Comparison of ENCODE assay signal across 1 cellular context in the genomic region with DNA sequence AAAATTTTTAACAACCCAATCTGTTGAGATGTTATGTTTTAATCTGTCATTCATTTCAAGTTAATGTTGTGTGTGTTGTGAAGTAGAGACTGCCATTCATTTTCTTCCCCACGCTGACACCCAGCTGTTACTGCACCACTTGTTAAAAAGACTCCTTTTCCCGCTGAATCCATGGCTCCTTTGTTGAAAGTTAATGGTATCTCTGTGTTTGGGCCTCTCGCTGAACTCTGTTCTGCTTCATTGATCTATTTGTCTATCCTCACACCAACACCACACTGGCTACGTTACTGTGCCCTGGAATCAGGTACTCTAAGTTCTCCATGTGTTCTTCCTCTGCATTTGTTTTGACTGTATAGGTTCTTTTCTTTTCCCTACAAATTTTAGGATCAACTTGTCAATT.
TF ChIP-seq lines count a peak whose summit lies in the region.

No MANE protein-coding gene starts in this region.

TF ChIP-seq in HepG2, 621 proteins besides CTCF, POLR2A, EP300 and RAD21 (continued from another document and continues in another):
- 0 out of 2 replicates have a peak, but pooled peaks have one; percentile 34 for TF ChIP-seq ZBTB7B (CRISPR knock-in tag; IDR thresholded peaks at IDR 0.05)
- TF ChIP-seq ZNF670 (CRISPR knock-in tag; IDR thresholded peaks at IDR 0.05; ENCODE audit: borderline replicate concordance): no peak; the same call in 1 of the 2 replicates
- TF ChIP-seq KLF12 (CRISPR knock-in tag; IDR thresholded peaks at IDR 0.05; ENCODE audit: borderline replicate concordance): no peak
- TF ChIP-seq, protein P1, sequence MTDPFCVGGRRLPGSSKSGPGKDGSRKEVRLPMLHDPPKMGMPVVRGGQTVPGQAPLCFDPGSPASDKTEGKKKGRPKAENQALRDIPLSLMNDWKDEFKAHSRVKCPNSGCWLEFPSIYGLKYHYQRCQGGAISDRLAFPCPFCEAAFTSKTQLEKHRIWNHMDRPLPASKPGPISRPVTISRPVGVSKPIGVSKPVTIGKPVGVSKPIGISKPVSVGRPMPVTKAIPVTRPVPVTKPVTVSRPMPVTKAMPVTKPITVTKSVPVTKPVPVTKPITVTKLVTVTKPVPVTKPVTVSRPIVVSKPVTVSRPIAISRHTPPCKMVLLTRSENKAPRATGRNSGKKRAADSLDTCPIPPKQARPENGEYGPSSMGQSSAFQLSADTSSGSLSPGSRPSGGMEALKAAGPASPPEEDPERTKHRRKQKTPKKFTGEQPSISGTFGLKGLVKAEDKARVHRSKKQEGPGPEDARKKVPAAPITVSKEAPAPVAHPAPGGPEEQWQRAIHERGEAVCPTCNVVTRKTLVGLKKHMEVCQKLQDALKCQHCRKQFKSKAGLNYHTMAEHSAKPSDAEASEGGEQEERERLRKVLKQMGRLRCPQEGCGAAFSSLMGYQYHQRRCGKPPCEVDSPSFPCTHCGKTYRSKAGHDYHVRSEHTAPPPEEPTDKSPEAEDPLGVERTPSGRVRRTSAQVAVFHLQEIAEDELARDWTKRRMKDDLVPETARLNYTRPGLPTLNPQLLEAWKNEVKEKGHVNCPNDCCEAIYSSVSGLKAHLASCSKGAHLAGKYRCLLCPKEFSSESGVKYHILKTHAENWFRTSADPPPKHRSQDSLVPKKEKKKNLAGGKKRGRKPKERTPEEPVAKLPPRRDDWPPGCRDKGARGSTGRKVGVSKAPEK (CRISPR knock-in tag; IDR thresholded peaks at IDR 0.05; ENCODE audit: borderline replicate concordance): no peak; the same call in 1 of the 2 replicates
- 0 out of 2 replicates have a peak, but pooled peaks have one; percentile 28 for TF ChIP-seq ZFP1 (CRISPR knock-in tag; IDR thresholded peaks at IDR 0.05)
- TF ChIP-seq SOX13 (IDR thresholded peaks at IDR 0.05): no peak
- peak in 1 of 2 experiments; percentile 91; a peak in 2 of 4 replicates for TF ChIP-seq SOX13 (CRISPR knock-in tag; conservative IDR thresholded peaks at IDR 0.05 in 1 of 2, IDR thresholded peaks at IDR 0.05 in 1 of 2)
- TF ChIP-seq NFIB (CRISPR knock-in tag; IDR thresholded peaks at IDR 0.05; ENCODE audit: borderline replicate concordance): no peak
- peak; percentile 39; the same call in 1 of the 2 replicates for TF ChIP-seq SIX4 (CRISPR knock-in tag; IDR thresholded peaks at IDR 0.05)
- TF ChIP-seq ZNF609 (CRISPR knock-in tag; IDR thresholded peaks at IDR 0.05; ENCODE audit: borderline replicate concordance): peak; percentile 82
- TF ChIP-seq MXD4 (CRISPR knock-in tag; IDR thresholded peaks at IDR 0.05): peak; percentile 25; the same call in 1 of the 2 replicates
- TF ChIP-seq ZNF570 (CRISPR knock-in tag; IDR thresholded peaks at IDR 0.05; ENCODE audit: borderline replicate concordance): no peak
- 0 out of 2 replicates have a peak, but pooled peaks have one; percentile 53 for TF ChIP-seq BRD4 (CRISPR knock-in tag; IDR thresholded peaks at IDR 0.05)
- TF ChIP-seq, protein P2, sequence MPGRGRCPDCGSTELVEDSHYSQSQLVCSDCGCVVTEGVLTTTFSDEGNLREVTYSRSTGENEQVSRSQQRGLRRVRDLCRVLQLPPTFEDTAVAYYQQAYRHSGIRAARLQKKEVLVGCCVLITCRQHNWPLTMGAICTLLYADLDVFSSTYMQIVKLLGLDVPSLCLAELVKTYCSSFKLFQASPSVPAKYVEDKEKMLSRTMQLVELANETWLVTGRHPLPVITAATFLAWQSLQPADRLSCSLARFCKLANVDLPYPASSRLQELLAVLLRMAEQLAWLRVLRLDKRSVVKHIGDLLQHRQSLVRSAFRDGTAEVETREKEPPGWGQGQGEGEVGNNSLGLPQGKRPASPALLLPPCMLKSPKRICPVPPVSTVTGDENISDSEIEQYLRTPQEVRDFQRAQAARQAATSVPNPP (CRISPR knock-in tag; IDR thresholded peaks at IDR 0.05): no peak
- no peak for TF ChIP-seq MTF2 (CRISPR knock-in tag; IDR thresholded peaks at IDR 0.05; ENCODE audit: borderline replicate concordance)
- TF ChIP-seq YEATS4 (CRISPR knock-in tag; IDR thresholded peaks at IDR 0.05; ENCODE audit: borderline replicate concordance): peak; percentile 76; the same call in 1 of the 2 replicates
- no peak for TF ChIP-seq ATM (IDR thresholded peaks at IDR 0.05; ENCODE audit: borderline replicate concordance)
- peak; percentile 51; the same call in 1 of the 2 replicates for TF ChIP-seq RXRA (CRISPR knock-in tag; IDR thresholded peaks at IDR 0.05)
- TF ChIP-seq HMGXB4 (CRISPR knock-in tag; IDR thresholded peaks at IDR 0.05; ENCODE audit: borderline replicate concordance in 1 of 2, low read depth in 1 of 2): no peak
- TF ChIP-seq TFE3 (CRISPR knock-in tag; IDR thresholded peaks at IDR 0.05): peak; percentile 45; the same call in 1 of the 2 replicates
- no peak for TF ChIP-seq ZNF30 (CRISPR knock-in tag; IDR thresholded peaks at IDR 0.05)
- TF ChIP-seq HNRNPK (IDR thresholded peaks at IDR 0.05; ENCODE audit: low read depth, low read length, poor library complexity, severe bottlenecking): no peak
- no peak for TF ChIP-seq ZNF746 (CRISPR knock-in tag; IDR thresholded peaks at IDR 0.05)
- no peak; the same call in 1 of the 2 replicates for TF ChIP-seq GABPB1 (CRISPR knock-in tag; IDR thresholded peaks at IDR 0.05)
- peak; percentile 59; the same call in 1 of the 2 replicates for TF ChIP-seq ZNF280D (CRISPR knock-in tag; IDR thresholded peaks at IDR 0.05)
- TF ChIP-seq ZNF557 (CRISPR knock-in tag; IDR thresholded peaks at IDR 0.05): 0 out of 2 replicates have a peak, but pooled peaks have one; percentile 82
- peak; percentile 87 for TF ChIP-seq TFAP4 (IDR thresholded peaks at IDR 0.05; ENCODE audit: borderline replicate concordance, low read depth)
- TF ChIP-seq NR2F6 (IDR thresholded peaks at IDR 0.05): peak; percentile 62
- TF ChIP-seq NR2F6 (CRISPR knock-in tag; IDR thresholded peaks at IDR 0.05): peak; percentile 62; the same call in 1 of the 2 replicates
- TF ChIP-seq BCL6 (CRISPR knock-in tag; IDR thresholded peaks at IDR 0.05): peak; percentile 89
- TF ChIP-seq SP5 (CRISPR knock-in tag; IDR thresholded peaks at IDR 0.05; ENCODE audit: borderline replicate concordance, low read depth): no peak
- TF ChIP-seq ADNP (CRISPR knock-in tag; IDR thresholded peaks at IDR 0.05): no peak
- TF ChIP-seq RXRB (CRISPR knock-in tag; IDR thresholded peaks at IDR 0.05; ENCODE audit: borderline replicate concordance): peak; percentile 81
- no peak for TF ChIP-seq RORA (CRISPR knock-in tag; IDR thresholded peaks at IDR 0.05)
- no peak for TF ChIP-seq CHCHD3 (CRISPR knock-in tag; IDR thresholded peaks at IDR 0.05)
- TF ChIP-seq KLF9 (CRISPR knock-in tag; IDR thresholded peaks at IDR 0.05; ENCODE audit: low read depth): no peak
- TF ChIP-seq PHB2 (IDR thresholded peaks at IDR 0.05; ENCODE audit: partially characterized antibody): no peak
- TF ChIP-seq JUN (CRISPR knock-in tag; IDR thresholded peaks at IDR 0.05): no peak
